In genomic region chr2:241548451-241548835, GRCh38 we compare ENCODE assay signal across 20 cellular contexts.
"Had no signal": no experiment of that assay in that cellular context is flagged by ENCODE, and none has a peak within 500 bp of the region (broad histone marks: within the 10 kb centered on the region; RNA-seq: fewer than 3 reads in every experiment).

No MANE protein-coding gene starts in this region.

- H3K9me3 Mint-ChIP-seq: endodermal cell; nephron progenitor cell; stimulated activated effector memory CD8-positive, alpha-beta T cell treated with anti-CD3 and anti-CD28 coated beads, Interleukin-12 subunit alpha, Interleukin-12 subunit beta, amount 100 ng/mL, for 72 hours had no signal

- H3K36me3 ChIP-seq: colonic mucosa, neutrophil, ovary, right atrium auricular region, suprapubic skin, thyroid gland, upper lobe of left lung, uterus had no signal

- H3K4me3 ChIP-seq: colonic mucosa, hepatocyte, ovary, right atrium auricular region, suprapubic skin, thyroid gland, uterus had no signal

- H3K27me3 ChIP-seq: foreskin keratinocyte, hepatocyte, ovary, right atrium auricular region, thyroid gland, upper lobe of left lung, uterus had no signal

- H3K27ac Mint-ChIP-seq: endodermal cell; nephron progenitor cell; stimulated activated effector memory CD8-positive, alpha-beta T cell treated with anti-CD3 and anti-CD28 coated beads, Interleukin-12 subunit alpha, Interleukin-12 subunit beta, amount 100 ng/mL, for 72 hours had no signal

- H2AFZ ChIP-seq: hepatocyte had no signal

- H3K27ac ChIP-seq: colonic mucosa, foreskin keratinocyte, hepatocyte, neutrophil, ovary, right atrium auricular region, suprapubic skin, thyroid gland had no signal

- H3K9me3 ChIP-seq: colonic mucosa, neutrophil, ovary, right atrium auricular region, suprapubic skin, thyroid gland, upper lobe of left lung, uterus had no signal

- H3K36me3 Mint-ChIP-seq: stimulated activated effector memory CD8-positive, alpha-beta T cell treated with anti-CD3 and anti-CD28 coated beads, Interleukin-12 subunit alpha, Interleukin-12 subunit beta, amount 100 ng/mL, for 72 hours had no signal

- DNase-seq: cerebellar nuclear complex; colonic mucosa; effector CD4-positive, alpha-beta T cell; erythroblast; nephron progenitor cell; ovary; small intestine; stimulated activated CD4-positive, alpha-beta T cell treated with anti-CD3 and anti-CD28 coated beads, Interleukin-4, amount 100 ng/mL, for 1 hour; stimulated activated CD8-positive, alpha-beta memory T cell treated with anti-CD3 and anti-CD28 coated beads, Interleukin-4, amount 100 ng/mL, for 48 hours; stimulated activated naive CD8-positive, alpha-beta T cell treated with anti-CD3 and anti-CD28 coated beads, Interleukin-15, Interleukin-2, amounts not matched to agents 100 U/mL and 50 U/mL, for 24 hours; thyroid gland; upper lobe of left lung; uterus had no signal

- ATAC-seq: stimulated activated effector memory CD8-positive, alpha-beta T cell treated with anti-CD3 and anti-CD28 coated beads, Interleukin-12 subunit alpha, Interleukin-12 subunit beta, amount 100 ng/mL, for 72 hours; stimulated activated naive CD8-positive, alpha-beta T cell treated with anti-CD3 and anti-CD28 coated beads, Interleukin-15, Interleukin-2, amounts not matched to agents 100 U/mL and 50 U/mL, for 24 hours had no signal

- H3K79me2 ChIP-seq: hepatocyte had no signal

- H3K4me2 ChIP-seq: hepatocyte had no signal

- H3K4me1 Mint-ChIP-seq: stimulated activated effector memory CD8-positive, alpha-beta T cell treated with anti-CD3 and anti-CD28 coated beads, Interleukin-12 subunit alpha, Interleukin-12 subunit beta, amount 100 ng/mL, for 72 hours had no signal

- H3K4me1 ChIP-seq: colonic mucosa had no signal

- H3K4me3 Mint-ChIP-seq: endodermal cell; nephron progenitor cell; stimulated activated effector memory CD8-positive, alpha-beta T cell treated with anti-CD3 and anti-CD28 coated beads, Interleukin-12 subunit alpha, Interleukin-12 subunit beta, amount 100 ng/mL, for 72 hours had no signal
